8 cellular contexts compared by ENCODE assay signal in genomic region chr12:22856120-22856699, GRCh38.
DNase-seq lines count a peak whose midpoint lies in the region; ATAC-seq and TF ChIP-seq lines count a peak whose summit lies in the region.

No MANE protein-coding gene starts in this region.

- DNase-seq in AG04449 (ENCODE audit: low read depth, low spot score) (peak; percentile 3), NCI-H526 (lab: John Stamatoyannopoulos, UW) (peak; percentile 30 to 59), coronary artery (ENCODE audit: low spot score) (no peak), neural crest cell (ENCODE audit: low read depth, low spot score) (no peak), UCSD-AML1 (lab: John Stamatoyannopoulos, UW; ENCODE audit: unreplicated experiment) (no peak)
- no peak for DNase-seq in stimulated activated CD4-positive, alpha-beta T cell treated with anti-CD3 and anti-CD28 coated beads, Interleukin-12 subunit alpha, Interleukin-12 subunit beta, amount 100 ng/mL, for 4 hours

- no peak overlapping the region for H3K27ac Mint-ChIP-seq in neural crest cell (ENCODE audit: unreplicated experiment)

- no peak overlapping the region for H3K4me3 ChIP-seq in AG04449 (ENCODE audit: low read depth, low read length)
- H3K4me3 ChIP-seq in coronary artery: no peak overlapping the region

- no peak overlapping the region for H3K27ac ChIP-seq in coronary artery

- POLR2A ChIA-PET in AG04449 (lab: Yijun Ruan, JAX): no interaction called here

- no peaks in the 10 kb centered on the region for H3K9me3 Mint-ChIP-seq in neural crest cell

- H3K4me1 Mint-ChIP-seq in neural crest cell: peaks cover 32% of the 10 kb centered on the region

- H3K27me3 Mint-ChIP-seq in neural crest cell (ENCODE audit: low read depth): no peaks in the 10 kb centered on the region

- CTCF ChIA-PET in AG04449 (lab: Yijun Ruan, JAX): interaction anchor here (0.6 to 4.9 kb wide), 13 partner anchors 9 to 204 kb away, joined by 3 to 36 read pairs (median 4); no protein-coding TSS in a partner anchor

- ATAC-seq in GM18870 (IDR thresholded peaks at IDR 0.05; ENCODE audit: unreplicated experiment) (peak; percentile 44), HG03354 (IDR thresholded peaks at IDR 0.05; ENCODE audit: poor library complexity, severe bottlenecking, unreplicated experiment) (no peak)

- peak; percentile 11 for TF ChIP-seq CTCF in AG04449 (IDR thresholded peaks at IDR 0.05; ENCODE audit: insufficient read depth, low read length, missing control alignments)
- peak; percentile 22 for TF ChIP-seq CTCF in coronary artery (IDR thresholded peaks at IDR 0.05)
- TF ChIP-seq CTCF in neural crest cell (conservative IDR thresholded peaks at IDR 0.05): peak; percentile 98

- H3K36me3 Mint-ChIP-seq in neural crest cell (ENCODE audit: low read depth): no peaks in the 10 kb centered on the region

- H3K4me3 Mint-ChIP-seq in neural crest cell: no peak overlapping the region

Comparison
In these comparisons a context has a peak if more than half of its experiments do, and no peak if none do; other contexts are left out.
1. DNase-seq: peak in AG04449 (single experiment) and NCI-H526 (2 of 2); none in coronary artery (single experiment), neural crest cell (single experiment), UCSD-AML1 (single experiment) and stimulated activated CD4-positive, alpha-beta T cell treated with anti-CD3 and anti-CD28 coated beads, Interleukin-12 subunit alpha, Interleukin-12 subunit beta, amount 100 ng/mL, for 4 hours (single experiment).
2. CTCF ChIP-seq: peak in every context shown above with its lines; median percentile 98 in neural crest cell; 22 in coronary artery; 11 in AG04449.